ENCODE assay signal across 9 cellular contexts in the genomic region with DNA sequence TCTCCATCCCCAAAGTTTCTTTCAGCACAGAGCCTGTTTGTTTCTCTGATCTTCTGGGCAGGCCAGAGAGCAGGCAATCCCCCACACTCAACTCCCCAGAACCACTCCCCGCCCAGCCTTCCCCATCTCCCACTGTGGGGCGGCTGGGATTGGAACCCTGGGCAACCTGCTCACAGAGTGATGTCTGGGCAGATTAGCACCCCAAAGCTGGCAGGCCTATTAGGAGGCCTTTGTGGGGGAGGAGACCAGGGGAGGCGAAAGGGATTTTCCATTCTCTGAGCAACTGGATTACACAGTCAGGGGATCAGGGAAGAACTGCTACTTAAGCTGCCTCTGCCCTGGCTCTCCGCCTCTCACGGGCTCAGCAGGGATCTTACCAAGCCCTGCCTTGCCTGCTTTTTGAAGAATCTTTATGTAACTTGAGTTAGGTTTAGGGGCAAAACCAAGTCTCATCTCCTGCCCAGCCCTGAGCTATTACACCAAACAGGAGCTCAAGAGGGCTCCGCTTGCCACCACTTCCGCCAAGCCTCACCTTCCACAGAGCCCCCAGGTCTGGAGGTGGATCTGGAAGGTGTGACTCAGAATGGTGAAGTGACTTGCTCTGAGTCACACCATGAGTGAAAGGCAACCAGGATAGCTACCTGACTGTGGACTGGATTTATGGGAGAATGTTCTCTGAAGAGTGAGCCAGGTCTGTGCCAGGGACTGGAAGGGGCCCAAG. TPM values are rescaled to one million over a fixed set of nuclear protein-coding genes. Genes with fewer than 3 reads are reported as not detected.
DNase-seq lines count a peak whose midpoint lies in the region; ATAC-seq and TF ChIP-seq lines count a peak whose summit lies in the region.
"Had no signal": no experiment of that assay in that cellular context is flagged by ENCODE, and none has a peak within 500 bp of the region (broad histone marks: within the 10 kb centered on the region; RNA-seq: fewer than 3 reads in every experiment).

No MANE protein-coding gene starts in this region.

- no peak for TF ChIP-seq EP300 in gastroesophageal sphincter (IDR thresholded peaks at IDR 0.05)

- TF ChIP-seq CTCF in fibroblast of villous mesenchyme (IDR thresholded peaks at IDR 0.05; ENCODE audit: insufficient read depth, low read depth, low read length) (no peak), gastroesophageal sphincter (IDR thresholded peaks at IDR 0.05) (no peak)

- peak; percentile 74 to 80 for DNase-seq in activated CD4-positive, alpha-beta T cell treated with anti-CD3 and anti-CD28 coated beads, Interleukin-2, amount 50 U/mL, for 48 hours
- DNase-seq in fibroblast of villous mesenchyme (ENCODE audit: low read depth) (peak; percentile 21), Karpas-422 (no peak), SKM-1 treated with dmso at 0.1 percent for 144 hours (lab: John Stamatoyannopoulos, UW; ENCODE audit: unreplicated experiment) (no peak)
- peak; percentile 57 for DNase-seq in stimulated activated CD4-positive, alpha-beta T cell treated with anti-CD3 and anti-CD28 coated beads, Interleukin-4, amount 100 ng/mL, for 1 hour

- H3K4me1 ChIP-seq in HUES6 (ENCODE audit: control insufficient read depth, insufficient read depth, low read length): peaks cover 63% of the 10 kb centered on the region
- H3K4me1 ChIP-seq in Karpas-422 (ENCODE audit: low read length): no peaks in the 10 kb centered on the region
- H3K4me1 ChIP-seq in gastroesophageal sphincter: no peaks in the 10 kb centered on the region
- H3K4me1 ChIP-seq: heart left ventricle had no signal

- no peak overlapping the region for H2AFZ ChIP-seq in Karpas-422 (ENCODE audit: low read length)

- H3K27ac ChIP-seq in HUES6 (ENCODE audit: low read depth, low read length) (peak overlapping the region; percentile 27; the same call in 1 of the 2 replicates), Karpas-422 (ENCODE audit: low read length) (no peak overlapping the region), gastroesophageal sphincter (no peak overlapping the region)
- H3K27ac ChIP-seq: heart left ventricle had no signal

- H3K27me3 ChIP-seq in HUES6 (ENCODE audit: control insufficient read depth, insufficient read depth, low read length) (peaks cover 3% of the 10 kb centered on the region; the same call in 1 of the 2 replicates), Karpas-422 (ENCODE audit: low read length) (no peaks in the 10 kb centered on the region), gastroesophageal sphincter (peaks cover 82% of the 10 kb centered on the region)

- H3K36me3 ChIP-seq in HUES6 (ENCODE audit: control insufficient read depth, insufficient read depth, low read length) (no peaks in the 10 kb centered on the region), Karpas-422 (ENCODE audit: insufficient read depth, low read length) (no peaks in the 10 kb centered on the region), gastroesophageal sphincter (no peaks in the 10 kb centered on the region)
- H3K36me3 ChIP-seq: heart left ventricle had no signal

- ATAC-seq in HG02642 (IDR thresholded peaks at IDR 0.05; ENCODE audit: poor library complexity, unreplicated experiment) (no peak), gastroesophageal sphincter (no peak)
- ATAC-seq: heart left ventricle had no signal

- TF ChIP-seq POLR2A in gastroesophageal sphincter (IDR thresholded peaks at IDR 0.05): no peak

- no peaks in the 10 kb centered on the region for H3K9me3 ChIP-seq in HUES6 (ENCODE audit: control insufficient read depth, insufficient read depth, low read depth, low read length)
- H3K9me3 ChIP-seq in Karpas-422 (ENCODE audit: low read length): no peaks in the 10 kb centered on the region
- H3K9me3 ChIP-seq in gastroesophageal sphincter: no peaks in the 10 kb centered on the region
- H3K9me3 ChIP-seq: heart left ventricle had no signal

- H3K9me2 ChIP-seq in Karpas-422 (replicated peaks; ENCODE audit: insufficient read depth, low read length): no peaks in the 10 kb centered on the region

- H3K4me3 ChIP-seq in HUES6 (ENCODE audit: low read depth, low read length): peak overlapping the region; percentile 16
- H3K4me3 ChIP-seq in fibroblast of villous mesenchyme (ENCODE audit: low read depth, low read length): no peak overlapping the region
- H3K4me3 ChIP-seq in Karpas-422 (ENCODE audit: low read length): no peak overlapping the region
- H3K4me3 ChIP-seq in gastroesophageal sphincter: no peak overlapping the region
- H3K4me3 ChIP-seq: heart left ventricle had no signal

- no peaks in the 10 kb centered on the region for H4K20me1 ChIP-seq in Karpas-422 (ENCODE audit: insufficient read depth, low read depth, low read length)

- no peaks in the 10 kb centered on the region for H3K79me2 ChIP-seq in Karpas-422 (ENCODE audit: low read length)

- 38% methylated on average over 3 of the region's 7 CpGs; no CpG with 5 or more reads in 1 of the 2 donors for WGBS in gastroesophageal sphincter (ENCODE audit: low coverage in 1 of 2), 2 donors

- H3K9ac ChIP-seq in HUES6 (ENCODE audit: low read length) (peak overlapping the region; percentile 41), Karpas-422 (ENCODE audit: low read length) (no peak overlapping the region)

- no peak overlapping the region for H3K4me2 ChIP-seq in Karpas-422 (ENCODE audit: low read depth, low read length, poor library complexity, severe bottlenecking)

RNA-seq across cellular contexts. Expression of a gene that starts 16.0 kb away (rescaled TPM):
- not detected in 2 replicates for total RNA-seq in fibroblast of villous mesenchyme
- total RNA-seq in Karpas-422 (2014; rRNA removed; shearing (Covaris generic); ENCODE audit: low replicate concordance): not detected in 2 replicates
- not detected for total RNA-seq in gastroesophageal sphincter
- total RNA-seq: heart left ventricle had no signal

RNA-seq across cellular contexts. Expression of a gene that starts 27.5 kb away (rescaled TPM):
- total RNA-seq in fibroblast of villous mesenchyme: 22.5 and 24.2 TPM in 2 replicates
- total RNA-seq in Karpas-422 (2014; rRNA removed; shearing (Covaris generic); ENCODE audit: low replicate concordance): 45.1 and 64.0 TPM in 2 replicates
- 10 to 100 TPM; 36.1 to 45.1 (median 38.5) TPM for total RNA-seq in gastroesophageal sphincter

Comparison
In these comparisons a context has a peak if more than half of its experiments do, and no peak if none do; other contexts are left out.
1. DNase-seq: peak in activated CD4-positive, alpha-beta T cell treated with anti-CD3 and anti-CD28 coated beads, Interleukin-2, amount 50 U/mL, for 48 hours (2 of 2), fibroblast of villous mesenchyme (single experiment) and stimulated activated CD4-positive, alpha-beta T cell treated with anti-CD3 and anti-CD28 coated beads, Interleukin-4, amount 100 ng/mL, for 1 hour (single experiment); none in Karpas-422 (single experiment) and SKM-1 treated with dmso at 0.1 percent for 144 hours (single experiment).